ENCODE assay signal across 26 cellular contexts in the genomic region with DNA sequence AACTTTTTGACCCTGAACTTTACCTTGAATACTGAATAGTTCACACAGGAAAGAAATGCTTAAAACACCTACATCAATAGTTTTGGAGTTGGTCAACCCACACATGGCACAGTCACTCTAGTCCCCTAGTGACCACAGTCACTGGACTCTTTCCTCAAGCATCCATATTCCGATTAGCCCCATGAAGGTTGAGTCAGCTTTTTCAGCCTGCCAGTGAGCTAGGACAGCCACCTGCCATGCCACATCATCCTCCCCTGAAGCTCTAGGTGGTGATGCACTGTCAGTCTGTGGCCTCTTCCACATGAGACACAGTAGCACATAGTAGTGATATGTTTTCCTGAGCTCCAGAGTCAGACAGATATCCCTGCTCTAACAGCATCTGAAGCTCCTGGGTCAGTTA.
"Had no signal": no experiment of that assay in that cellular context is flagged by ENCODE, and none has a peak within 500 bp of the region (broad histone marks: within the 10 kb centered on the region; RNA-seq: fewer than 3 reads in every experiment).

No MANE protein-coding gene starts in this region.

- DNase-seq: activated CD4-positive, alpha-beta memory T cell treated with anti-CD3 and anti-CD28 coated beads for 36 hours; activated CD4-positive, alpha-beta T cell treated with anti-CD3 and anti-CD28 coated beads for 36 hours; activated CD4-positive, alpha-beta T cell treated with anti-CD3 and anti-CD28 coated beads, Interleukin-2, amount 10 ng/mL, durations not matched to agents 24 days and 14 days; activated CD4-positive, CD25-positive, alpha-beta regulatory T cell; activated CD4-positive, CD25-positive, alpha-beta regulatory T cell treated with anti-CD3 and anti-CD28 coated beads, Interleukin-2, amount 50 U/mL, for 72 hours; activated CD8-positive, alpha-beta memory T cell treated with anti-CD3 and anti-CD28 coated beads, Interleukin-2, amount 10 ng/mL, durations not matched to agents 7 days and 5 days; activated CD8-positive, alpha-beta memory T cell treated with anti-CD3 and anti-CD28 coated beads, Interleukin-2, amount 50 U/mL, for 4 hours; activated CD8-positive, alpha-beta T cell treated with anti-CD3 and anti-CD28 coated beads, Interleukin-2, amount 10 ng/mL, durations not matched to agents 7 days and 5 days; activated effector memory CD4-positive, alpha-beta T cell treated with anti-CD3 and anti-CD28 coated beads, Interleukin-2, amount 50 U/mL, for 16 hours; activated naive CD4-positive, alpha-beta T cell treated with anti-CD3 and anti-CD28 coated beads for 36 hours; activated naive CD8-positive, alpha-beta T cell treated with anti-CD3 and anti-CD28 coated beads, Interleukin-2, amount 10 ng/mL, durations not matched to agents 7 days and 5 days; activated T-cell treated with anti-CD3 and anti-CD28 coated beads, Interleukin-2, amount 50 U/mL, for 1 hour; activated T-cell treated with anti-CD3 and anti-CD28 coated beads, Interleukin-2, amount 50 U/mL, for 48 hours; central memory CD4-positive, alpha-beta T cell; cerebellar nuclear complex; colonic mucosa; effector CD8-positive, alpha-beta T cell; esophagus squamous epithelium; glutamatergic neuron; T-helper 1 cell; T-helper 17 cell; T1000 had no signal

- H3K4me3 ChIP-seq: ascending aorta, breast epithelium, cardiac muscle cell, colonic mucosa, esophagus squamous epithelium had no signal

- H3K9me3 ChIP-seq: ascending aorta, breast epithelium, colonic mucosa, esophagus squamous epithelium had no signal

- H3K4me1 ChIP-seq: ascending aorta, breast epithelium, colonic mucosa, esophagus squamous epithelium had no signal

- H3K27ac ChIP-seq: ascending aorta, breast epithelium, cardiac muscle cell, colonic mucosa, epithelial cell of prostate, esophagus squamous epithelium had no signal

- ATAC-seq: activated CD4-positive, alpha-beta T cell treated with anti-CD3 and anti-CD28 coated beads for 36 hours; activated CD8-positive, alpha-beta memory T cell treated with anti-CD3 and anti-CD28 coated beads, Interleukin-2, amount 10 ng/mL, durations not matched to agents 7 days and 5 days; activated CD8-positive, alpha-beta T cell treated with anti-CD3 and anti-CD28 coated beads, Interleukin-2, amount 10 ng/mL, durations not matched to agents 7 days and 5 days; T-helper 17 cell had no signal

- H3K27me3 ChIP-seq: ascending aorta, breast epithelium, cardiac muscle cell, colonic mucosa, esophagus squamous epithelium had no signal

- H3K36me3 ChIP-seq: ascending aorta, breast epithelium, cardiac muscle cell, colonic mucosa, esophagus squamous epithelium had no signal
